In the genomic region with DNA sequence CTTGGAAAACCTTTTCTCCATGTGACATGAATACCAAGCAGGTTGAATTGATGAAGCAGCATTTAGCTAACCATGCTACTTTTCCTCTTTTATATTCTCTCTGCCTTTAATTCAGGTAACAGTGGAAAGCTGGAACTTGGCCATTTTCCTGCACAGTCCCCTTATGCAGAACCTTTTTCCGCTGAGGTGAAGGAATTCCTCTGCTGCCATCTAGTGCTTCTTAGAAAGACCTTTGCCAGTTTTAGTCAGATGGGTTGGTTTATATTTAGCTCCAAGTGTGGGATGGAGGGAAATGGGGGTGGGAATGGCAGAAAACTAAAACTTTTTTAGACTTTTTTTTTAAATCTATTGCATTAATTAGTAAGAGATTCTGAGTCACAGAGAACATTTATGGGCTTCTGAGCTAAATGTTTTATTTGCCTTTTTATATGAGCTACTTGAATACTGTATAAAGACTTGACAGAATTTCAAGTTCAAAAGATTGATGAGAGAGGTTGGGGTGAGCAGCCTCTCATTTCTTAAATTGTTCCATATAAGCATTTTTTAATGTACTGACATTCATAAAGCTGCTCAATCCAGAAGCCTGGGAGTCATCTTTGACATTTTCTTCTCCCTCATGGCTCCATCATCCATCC, we compare ENCODE assay signal across 7 cellular contexts.
DNase-seq lines count a peak whose midpoint lies in the region; ATAC-seq and TF ChIP-seq lines count a peak whose summit lies in the region.

No MANE protein-coding gene starts in this region.

- H3K9ac ChIP-seq in Loucy (ENCODE audit: low read depth, low read length, poor library complexity, severe bottlenecking), result no peak overlapping the region

- H3K27me3 Mint-ChIP-seq in nephron (ENCODE audit: low read depth), result no peaks in the 10 kb centered on the region

- no peaks in the 10 kb centered on the region for H3K9me2 ChIP-seq in Loucy (replicated peaks; ENCODE audit: low read depth, low read length)

- no peaks in the 10 kb centered on the region for H3K36me3 Mint-ChIP-seq in nephron (ENCODE audit: low read depth)

- H3K27ac Mint-ChIP-seq in nephron, result no peak overlapping the region

- no peaks in the 10 kb centered on the region for H3K36me3 ChIP-seq in Loucy (ENCODE audit: insufficient read depth, low read length)

- H3K4me2 ChIP-seq in Loucy (ENCODE audit: low read depth, low read length, poor library complexity, severe bottlenecking), result no peak overlapping the region

- H4K20me1 ChIP-seq in Loucy (ENCODE audit: insufficient read depth, low read length, poor library complexity, severe bottlenecking), result no peaks in the 10 kb centered on the region

- DNase-seq in GM13976 (ENCODE audit: low spot score) (no peak), RKO (ENCODE audit: low spot score) (peak; percentile 86), erythroblast (lab: John Stamatoyannopoulos, UW) (peak; percentile 46 to 54), GOT3 (lab: John Stamatoyannopoulos, UW) (no peak)

- no peaks in the 10 kb centered on the region for H3K9me3 ChIP-seq in Loucy (ENCODE audit: insufficient read depth, low read depth, low read length)

- no peak for TF ChIP-seq POLR2A in erythroblast (IDR thresholded peaks at IDR 0.05; ENCODE audit: low read length)

- H3K4me1 ChIP-seq in Loucy (ENCODE audit: insufficient read depth, low read length, poor library complexity, severe bottlenecking), result no peaks in the 10 kb centered on the region

- ATAC-seq in GM18870 (IDR thresholded peaks at IDR 0.05; ENCODE audit: unreplicated experiment), result no peak

- in situ Hi-C loops in GM13976 (cut with MboI; ENCODE audit: low sequenced_read_pairs, unreplicated experiment), result loop anchor here (5.0 kb wide), 1 partner anchor 92 kb away; no protein-coding TSS in a partner anchor

- H3K79me2 ChIP-seq in Loucy (ENCODE audit: insufficient read depth, low read length), result no peaks in the 10 kb centered on the region

- no peaks in the 10 kb centered on the region for H3K9me3 Mint-ChIP-seq in nephron

- no peak overlapping the region for H2AFZ ChIP-seq in Loucy (ENCODE audit: low read length)

- no peaks in the 10 kb centered on the region for H3K4me1 Mint-ChIP-seq in nephron

- TF ChIP-seq CTCF in GM13976 (IDR thresholded peaks at IDR 0.05; ENCODE audit: borderline replicate concordance, control extremely low read depth, extremely low read depth, insufficient read depth, missing control alignments), result peak; percentile 60
- peak; percentile 79 for TF ChIP-seq CTCF in Loucy (conservative IDR thresholded peaks at IDR 0.05; ENCODE audit: low read length)
- TF ChIP-seq CTCF in nephron (IDR thresholded peaks at IDR 0.05; ENCODE audit: unreplicated experiment in 3 of 3), result peak; percentile 67 to 80 (median 80)

- H3K4me3 ChIP-seq in Loucy (ENCODE audit: low read length, poor library complexity, severe bottlenecking), result no peak overlapping the region

- H3K4me3 Mint-ChIP-seq in nephron, result no peak overlapping the region

- H3K27me3 ChIP-seq in Loucy (ENCODE audit: insufficient read depth, low read length, poor library complexity, severe bottlenecking), result no peaks in the 10 kb centered on the region

- H3F3A ChIP-seq in Loucy (ENCODE audit: low read depth), result no peaks in the 10 kb centered on the region

Comparison
In these comparisons a context has a peak if more than half of its experiments do, and no peak if none do; other contexts are left out.
1. DNase-seq: peak in RKO (single experiment) and erythroblast (2 of 2); none in GM13976 (single experiment) and GOT3 (single experiment).
2. Peak in every context shown above with its lines, with median percentiles within 50 percentile points of each other: CTCF ChIP-seq.